Comparison of ENCODE assay signal across 1 cellular context in the genomic region with DNA sequence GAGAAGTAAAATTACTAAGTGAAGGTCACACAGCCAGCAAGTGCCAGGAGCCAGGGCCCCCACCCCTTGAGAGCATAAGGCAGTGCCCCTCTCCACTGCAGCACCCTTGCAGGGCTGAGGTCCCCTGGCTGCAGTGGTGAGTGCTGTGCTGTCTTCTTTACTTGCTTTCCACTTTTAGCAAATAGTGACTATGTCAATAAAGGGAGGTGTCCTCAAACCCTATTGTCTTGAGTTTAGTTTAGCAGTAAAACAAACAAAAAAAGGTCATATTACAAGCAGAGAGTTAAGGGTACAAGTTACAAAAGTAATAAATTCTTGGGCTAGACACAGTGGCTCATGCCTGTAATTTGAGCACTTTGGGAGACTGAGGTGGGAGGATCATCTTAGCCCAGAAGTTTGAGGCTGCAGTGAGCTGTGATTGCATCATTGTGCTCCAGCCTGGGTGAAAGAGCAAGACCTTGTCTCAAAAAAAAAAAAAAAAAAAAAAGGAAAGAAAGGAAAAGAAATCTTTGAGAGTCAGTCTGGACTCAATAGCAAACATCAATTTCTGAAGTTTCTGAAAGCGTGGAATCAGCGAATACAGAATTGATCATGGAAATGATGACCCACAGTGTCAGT.
TF ChIP-seq lines count a peak whose summit lies in the region.

No MANE protein-coding gene starts in this region.

TF ChIP-seq in HepG2, 621 proteins besides CTCF, POLR2A, EP300 and RAD21 (continued from another document and continues in another):
- TF ChIP-seq, protein P1, sequence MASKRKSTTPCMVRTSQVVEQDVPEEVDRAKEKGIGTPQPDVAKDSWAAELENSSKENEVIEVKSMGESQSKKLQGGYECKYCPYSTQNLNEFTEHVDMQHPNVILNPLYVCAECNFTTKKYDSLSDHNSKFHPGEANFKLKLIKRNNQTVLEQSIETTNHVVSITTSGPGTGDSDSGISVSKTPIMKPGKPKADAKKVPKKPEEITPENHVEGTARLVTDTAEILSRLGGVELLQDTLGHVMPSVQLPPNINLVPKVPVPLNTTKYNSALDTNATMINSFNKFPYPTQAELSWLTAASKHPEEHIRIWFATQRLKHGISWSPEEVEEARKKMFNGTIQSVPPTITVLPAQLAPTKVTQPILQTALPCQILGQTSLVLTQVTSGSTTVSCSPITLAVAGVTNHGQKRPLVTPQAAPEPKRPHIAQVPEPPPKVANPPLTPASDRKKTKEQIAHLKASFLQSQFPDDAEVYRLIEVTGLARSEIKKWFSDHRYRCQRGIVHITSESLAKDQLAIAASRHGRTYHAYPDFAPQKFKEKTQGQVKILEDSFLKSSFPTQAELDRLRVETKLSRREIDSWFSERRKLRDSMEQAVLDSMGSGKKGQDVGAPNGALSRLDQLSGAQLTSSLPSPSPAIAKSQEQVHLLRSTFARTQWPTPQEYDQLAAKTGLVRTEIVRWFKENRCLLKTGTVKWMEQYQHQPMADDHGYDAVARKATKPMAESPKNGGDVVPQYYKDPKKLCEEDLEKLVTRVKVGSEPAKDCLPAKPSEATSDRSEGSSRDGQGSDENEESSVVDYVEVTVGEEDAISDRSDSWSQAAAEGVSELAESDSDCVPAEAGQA (IDR thresholded peaks at IDR 0.05; ENCODE audit: low read depth), result no peak
- TF ChIP-seq, protein P1 (CRISPR knock-in tag; IDR thresholded peaks at IDR 0.05; ENCODE audit: borderline replicate concordance), result no peak
- peak in 1 of 2 experiments; percentile 47; a peak in 1 of 4 replicates for TF ChIP-seq KLF16 (CRISPR knock-in tag; IDR thresholded peaks at IDR 0.05)
- TF ChIP-seq, protein P2, sequence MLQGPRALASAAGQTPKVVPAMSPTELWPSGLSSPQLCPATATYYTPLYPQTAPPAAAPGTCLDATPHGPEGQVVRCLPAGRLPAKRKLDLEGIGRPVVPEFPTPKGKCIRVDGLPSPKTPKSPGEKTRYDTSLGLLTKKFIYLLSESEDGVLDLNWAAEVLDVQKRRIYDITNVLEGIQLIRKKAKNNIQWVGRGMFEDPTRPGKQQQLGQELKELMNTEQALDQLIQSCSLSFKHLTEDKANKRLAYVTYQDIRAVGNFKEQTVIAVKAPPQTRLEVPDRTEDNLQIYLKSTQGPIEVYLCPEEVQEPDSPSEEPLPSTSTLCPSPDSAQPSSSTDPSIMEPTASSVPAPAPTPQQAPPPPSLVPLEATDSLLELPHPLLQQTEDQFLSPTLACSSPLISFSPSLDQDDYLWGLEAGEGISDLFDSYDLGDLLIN (CRISPR knock-in tag; IDR thresholded peaks at IDR 0.05; ENCODE audit: borderline replicate concordance), result no peak
- TF ChIP-seq, protein P3, sequence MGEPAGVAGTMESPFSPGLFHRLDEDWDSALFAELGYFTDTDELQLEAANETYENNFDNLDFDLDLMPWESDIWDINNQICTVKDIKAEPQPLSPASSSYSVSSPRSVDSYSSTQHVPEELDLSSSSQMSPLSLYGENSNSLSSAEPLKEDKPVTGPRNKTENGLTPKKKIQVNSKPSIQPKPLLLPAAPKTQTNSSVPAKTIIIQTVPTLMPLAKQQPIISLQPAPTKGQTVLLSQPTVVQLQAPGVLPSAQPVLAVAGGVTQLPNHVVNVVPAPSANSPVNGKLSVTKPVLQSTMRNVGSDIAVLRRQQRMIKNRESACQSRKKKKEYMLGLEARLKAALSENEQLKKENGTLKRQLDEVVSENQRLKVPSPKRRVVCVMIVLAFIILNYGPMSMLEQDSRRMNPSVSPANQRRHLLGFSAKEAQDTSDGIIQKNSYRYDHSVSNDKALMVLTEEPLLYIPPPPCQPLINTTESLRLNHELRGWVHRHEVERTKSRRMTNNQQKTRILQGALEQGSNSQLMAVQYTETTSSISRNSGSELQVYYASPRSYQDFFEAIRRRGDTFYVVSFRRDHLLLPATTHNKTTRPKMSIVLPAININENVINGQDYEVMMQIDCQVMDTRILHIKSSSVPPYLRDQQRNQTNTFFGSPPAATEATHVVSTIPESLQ (CRISPR knock-in tag; conservative IDR thresholded peaks at IDR 0.05), result no peak
- no peak for TF ChIP-seq GATA4 (IDR thresholded peaks at IDR 0.05; ENCODE audit: borderline replicate concordance, low read depth)
- TF ChIP-seq ZMYM4 (CRISPR knock-in tag; IDR thresholded peaks at IDR 0.05), result peak; percentile 83
- TF ChIP-seq ZNF34 (CRISPR knock-in tag; IDR thresholded peaks at IDR 0.05; ENCODE audit: borderline replicate concordance), result no peak
- no peak for TF ChIP-seq ZNF552 (CRISPR knock-in tag; IDR thresholded peaks at IDR 0.05; ENCODE audit: borderline replicate concordance)
- TF ChIP-seq, protein P4, sequence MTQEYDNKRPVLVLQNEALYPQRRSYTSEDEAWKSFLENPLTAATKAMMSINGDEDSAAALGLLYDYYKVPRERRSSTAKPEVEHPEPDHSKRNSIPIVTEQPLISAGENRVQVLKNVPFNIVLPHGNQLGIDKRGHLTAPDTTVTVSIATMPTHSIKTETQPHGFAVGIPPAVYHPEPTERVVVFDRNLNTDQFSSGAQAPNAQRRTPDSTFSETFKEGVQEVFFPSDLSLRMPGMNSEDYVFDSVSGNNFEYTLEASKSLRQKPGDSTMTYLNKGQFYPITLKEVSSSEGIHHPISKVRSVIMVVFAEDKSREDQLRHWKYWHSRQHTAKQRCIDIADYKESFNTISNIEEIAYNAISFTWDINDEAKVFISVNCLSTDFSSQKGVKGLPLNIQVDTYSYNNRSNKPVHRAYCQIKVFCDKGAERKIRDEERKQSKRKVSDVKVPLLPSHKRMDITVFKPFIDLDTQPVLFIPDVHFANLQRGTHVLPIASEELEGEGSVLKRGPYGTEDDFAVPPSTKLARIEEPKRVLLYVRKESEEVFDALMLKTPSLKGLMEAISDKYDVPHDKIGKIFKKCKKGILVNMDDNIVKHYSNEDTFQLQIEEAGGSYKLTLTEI (CRISPR knock-in tag; conservative IDR thresholded peaks at IDR 0.05), result no peak
- no peak for TF ChIP-seq PCBP1 (IDR thresholded peaks at IDR 0.05; ENCODE audit: borderline replicate concordance, low read depth, low read length)
- no peak for TF ChIP-seq ZBTB7A (CRISPR knock-in tag; IDR thresholded peaks at IDR 0.05)
- no peak for TF ChIP-seq YEATS2 (CRISPR knock-in tag; IDR thresholded peaks at IDR 0.05; ENCODE audit: borderline replicate concordance)
- peak; percentile 97 for TF ChIP-seq FOXA3 (CRISPR knock-in tag; IDR thresholded peaks at IDR 0.05)
- no peak for TF ChIP-seq PITX1 (CRISPR knock-in tag; IDR thresholded peaks at IDR 0.05)
- TF ChIP-seq ZNF383 (CRISPR knock-in tag; IDR thresholded peaks at IDR 0.05; ENCODE audit: borderline replicate concordance), result no peak
- peak; percentile 67 for TF ChIP-seq HNF4A (CRISPR knock-in tag; IDR thresholded peaks at IDR 0.05)
- no peak for TF ChIP-seq SMAD1 (CRISPR knock-in tag; IDR thresholded peaks at IDR 0.05; ENCODE audit: borderline replicate concordance, low read depth)
- no peak for TF ChIP-seq ZNF33A (CRISPR knock-in tag; IDR thresholded peaks at IDR 0.05; ENCODE audit: borderline replicate concordance)
- no peak for TF ChIP-seq BRD4 (CRISPR knock-in tag; IDR thresholded peaks at IDR 0.05)
- TF ChIP-seq ZNF781 (CRISPR knock-in tag; IDR thresholded peaks at IDR 0.05; ENCODE audit: borderline replicate concordance, not compliant biosample characterization), result no peak
- TF ChIP-seq, protein P5, sequence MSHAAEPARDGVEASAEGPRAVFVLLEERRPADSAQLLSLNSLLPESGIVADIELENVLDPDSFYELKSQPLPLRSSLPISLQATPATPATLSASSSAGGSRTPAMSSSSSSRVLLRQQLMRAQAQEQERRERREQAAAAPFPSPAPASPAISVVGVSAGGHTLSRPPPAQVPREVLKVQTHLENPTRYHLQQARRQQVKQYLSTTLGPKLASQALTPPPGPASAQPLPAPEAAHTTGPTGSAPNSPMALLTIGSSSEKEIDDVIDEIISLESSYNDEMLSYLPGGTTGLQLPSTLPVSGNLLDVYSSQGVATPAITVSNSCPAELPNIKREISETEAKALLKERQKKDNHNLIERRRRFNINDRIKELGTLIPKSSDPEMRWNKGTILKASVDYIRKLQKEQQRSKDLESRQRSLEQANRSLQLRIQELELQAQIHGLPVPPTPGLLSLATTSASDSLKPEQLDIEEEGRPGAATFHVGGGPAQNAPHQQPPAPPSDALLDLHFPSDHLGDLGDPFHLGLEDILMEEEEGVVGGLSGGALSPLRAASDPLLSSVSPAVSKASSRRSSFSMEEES (CRISPR knock-in tag; IDR thresholded peaks at IDR 0.05), result no peak; the same call in 1 of the 2 replicates
- TF ChIP-seq KDM6A (CRISPR knock-in tag; IDR thresholded peaks at IDR 0.05; ENCODE audit: low read depth), result 0 out of 2 replicates have a peak, but pooled peaks have one; percentile 11
- TF ChIP-seq ZNF343 (CRISPR knock-in tag; IDR thresholded peaks at IDR 0.05), result no peak
- TF ChIP-seq PHF5A (CRISPR knock-in tag; IDR thresholded peaks at IDR 0.05; ENCODE audit: low read depth, unreplicated experiment), result no peak
- no peak for TF ChIP-seq ZNF225 (CRISPR knock-in tag; IDR thresholded peaks at IDR 0.05)
- TF ChIP-seq GATAD1 (CRISPR knock-in tag; IDR thresholded peaks at IDR 0.05), result 0 out of 2 replicates have a peak, but pooled peaks have one; percentile 22
- TF ChIP-seq, protein P6, sequence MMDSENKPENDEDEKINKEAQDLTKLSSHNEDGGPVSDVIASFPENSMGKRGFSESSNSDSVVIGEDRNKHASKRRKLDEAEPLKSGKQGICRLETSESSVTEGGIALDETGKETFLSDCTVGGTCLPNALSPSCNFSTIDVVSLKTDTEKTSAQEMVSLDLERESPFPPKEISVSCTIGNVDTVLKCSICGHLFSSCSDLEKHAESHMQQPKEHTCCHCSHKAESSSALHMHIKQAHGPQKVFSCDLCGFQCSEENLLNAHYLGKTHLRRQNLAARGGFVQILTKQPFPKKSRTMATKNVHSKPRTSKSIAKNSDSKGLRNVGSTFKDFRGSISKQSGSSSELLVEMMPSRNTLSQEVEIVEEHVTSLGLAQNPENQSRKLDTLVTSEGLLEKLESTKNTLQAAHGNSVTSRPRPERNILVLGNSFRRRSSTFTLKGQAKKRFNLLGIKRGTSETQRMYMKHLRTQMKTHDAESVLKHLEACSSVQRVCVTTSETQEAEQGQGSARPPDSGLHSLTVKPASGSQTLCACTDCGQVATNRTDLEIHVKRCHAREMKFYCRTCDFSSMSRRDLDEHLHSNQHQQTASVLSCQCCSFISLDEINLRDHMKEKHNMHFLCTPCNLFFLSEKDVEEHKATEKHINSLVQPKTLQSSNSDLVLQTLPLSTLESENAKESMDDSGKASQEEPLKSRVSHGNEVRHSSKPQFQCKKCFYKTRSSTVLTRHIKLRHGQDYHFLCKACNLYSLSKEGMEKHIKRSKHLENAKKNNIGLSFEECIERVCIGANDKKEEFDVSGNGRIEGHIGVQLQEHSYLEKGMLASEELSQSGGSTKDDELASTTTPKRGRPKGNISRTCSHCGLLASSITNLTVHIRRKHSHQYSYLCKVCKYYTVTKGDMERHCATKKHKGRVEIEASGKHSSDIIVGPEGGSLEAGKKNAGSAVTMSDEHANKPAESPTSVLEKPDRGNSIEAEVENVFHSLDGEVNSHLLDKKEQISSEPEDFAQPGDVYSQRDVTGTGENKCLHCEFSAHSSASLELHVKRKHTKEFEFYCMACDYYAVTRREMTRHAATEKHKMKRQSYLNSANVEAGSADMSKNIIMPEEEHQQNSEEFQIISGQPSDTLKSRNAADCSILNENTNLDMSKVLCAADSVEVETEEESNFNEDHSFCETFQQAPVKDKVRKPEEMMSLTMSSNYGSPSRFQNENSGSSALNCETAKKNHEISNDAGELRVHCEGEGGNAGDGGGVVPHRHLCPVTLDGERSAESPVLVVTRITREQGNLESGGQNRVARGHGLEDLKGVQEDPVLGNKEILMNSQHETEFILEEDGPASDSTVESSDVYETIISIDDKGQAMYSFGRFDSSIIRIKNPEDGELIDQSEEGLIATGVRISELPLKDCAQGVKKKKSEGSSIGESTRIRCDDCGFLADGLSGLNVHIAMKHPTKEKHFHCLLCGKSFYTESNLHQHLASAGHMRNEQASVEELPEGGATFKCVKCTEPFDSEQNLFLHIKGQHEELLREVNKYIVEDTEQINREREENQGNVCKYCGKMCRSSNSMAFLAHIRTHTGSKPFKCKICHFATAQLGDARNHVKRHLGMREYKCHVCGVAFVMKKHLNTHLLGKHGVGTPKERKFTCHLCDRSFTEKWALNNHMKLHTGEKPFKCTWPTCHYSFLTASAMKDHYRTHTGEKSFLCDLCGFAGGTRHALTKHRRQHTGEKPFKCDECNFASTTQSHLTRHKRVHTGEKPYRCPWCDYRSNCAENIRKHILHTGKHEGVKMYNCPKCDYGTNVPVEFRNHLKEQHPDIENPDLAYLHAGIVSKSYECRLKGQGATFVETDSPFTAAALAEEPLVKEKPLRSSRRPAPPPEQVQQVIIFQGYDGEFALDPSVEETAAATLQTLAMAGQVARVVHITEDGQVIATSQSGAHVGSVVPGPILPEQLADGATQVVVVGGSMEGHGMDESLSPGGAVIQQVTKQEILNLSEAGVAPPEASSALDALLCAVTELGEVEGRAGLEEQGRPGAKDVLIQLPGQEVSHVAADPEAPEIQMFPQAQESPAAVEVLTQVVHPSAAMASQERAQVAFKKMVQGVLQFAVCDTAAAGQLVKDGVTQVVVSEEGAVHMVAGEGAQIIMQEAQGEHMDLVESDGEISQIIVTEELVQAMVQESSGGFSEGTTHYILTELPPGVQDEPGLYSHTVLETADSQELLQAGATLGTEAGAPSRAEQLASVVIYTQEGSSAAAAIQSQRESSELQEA (CRISPR knock-in tag; IDR thresholded peaks at IDR 0.05; ENCODE audit: not compliant biosample characterization), result no peak
- no peak for TF ChIP-seq FOXP1 (IDR thresholded peaks at IDR 0.05)
- TF ChIP-seq FOXP1 (CRISPR knock-in tag; IDR thresholded peaks at IDR 0.05), result peak; percentile 86
- TF ChIP-seq ISX (CRISPR knock-in tag; conservative IDR thresholded peaks at IDR 0.05), result no peak
- TF ChIP-seq ZNF468 (CRISPR knock-in tag; IDR thresholded peaks at IDR 0.05), result no peak
- TF ChIP-seq, protein P7, sequence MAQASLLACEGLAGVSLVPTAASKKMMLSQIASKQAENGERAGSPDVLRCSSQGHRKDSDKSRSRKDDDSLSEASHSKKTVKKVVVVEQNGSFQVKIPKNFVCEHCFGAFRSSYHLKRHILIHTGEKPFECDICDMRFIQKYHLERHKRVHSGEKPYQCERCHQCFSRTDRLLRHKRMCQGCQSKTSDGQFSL (CRISPR knock-in tag; IDR thresholded peaks at IDR 0.05), result no peak
- no peak for TF ChIP-seq KMT2A (CRISPR knock-in tag; IDR thresholded peaks at IDR 0.05)
- TF ChIP-seq SP2 (CRISPR knock-in tag; IDR thresholded peaks at IDR 0.05), result no peak
- TF ChIP-seq SAP130 (CRISPR knock-in tag; IDR thresholded peaks at IDR 0.05; ENCODE audit: low read depth), result no peak
- TF ChIP-seq HOXA9 (CRISPR knock-in tag; IDR thresholded peaks at IDR 0.05; ENCODE audit: borderline replicate concordance), result no peak
